ENCODE assay signal across 15 cellular contexts in genomic region chr9:26833792-26834191, GRCh38. TPM values are rescaled to one million over a fixed set of nuclear protein-coding genes. Genes with fewer than 3 reads are reported as not detected.
DNase-seq lines count a peak whose midpoint lies in the region; ATAC-seq lines count a peak whose summit lies in the region.
"Had no signal": no experiment of that assay in that cellular context is flagged by ENCODE, and none has a peak within 500 bp of the region (broad histone marks: within the 10 kb centered on the region; RNA-seq: fewer than 3 reads in every experiment).

No MANE protein-coding gene starts in this region.

- H3K36me3 ChIP-seq in NT2/D1 (ENCODE audit: insufficient read depth, insufficient read length, low read length), result no peaks in the 10 kb centered on the region

- H3K27ac Mint-ChIP-seq in activated naive CD4-positive, alpha-beta T cell treated with anti-CD3 and anti-CD28 coated beads for 36 hours, result no peak overlapping the region

- H3K27me3 Mint-ChIP-seq in activated naive CD4-positive, alpha-beta T cell treated with anti-CD3 and anti-CD28 coated beads for 36 hours (ENCODE audit: low read depth), result no peaks in the 10 kb centered on the region

- no peaks in the 10 kb centered on the region for H3K4me1 ChIP-seq in NT2/D1 (ENCODE audit: insufficient read depth, insufficient read length)

- intact Hi-C loops in activated naive CD4-positive, alpha-beta T cell treated with anti-CD3 and anti-CD28 coated beads for 36 hours (cut with micrococcal nuclease), result no loop called here

- H3K4me3 ChIP-seq in NT2/D1 (ENCODE audit: insufficient read length, low read depth), result no peak overlapping the region

- peak; percentile 33 for DNase-seq in NCI-H748 (lab: John Stamatoyannopoulos, UW; ENCODE audit: unreplicated experiment)
- DNase-seq in NCI-H748 treated with DMSO at 0.1 percent for 48 hours (lab: John Stamatoyannopoulos, UW), result no peak
- DNase-seq in NT2/D1 (ENCODE audit: low read depth, low spot score), result peak; percentile 9
- DNase-seq in iPS-NIHi7 (ENCODE audit: extremely low spot score), result peak; percentile 22
- DNase-seq in NCI-H526 treated with DMSO at 0.1 percent for 48 hours (lab: John Stamatoyannopoulos, UW), result no peak
- DNase-seq in cerebellar cortex (ENCODE audit: low spot score), result no peak
- no peak for DNase-seq in activated naive CD4-positive, alpha-beta T cell treated with anti-CD3 and anti-CD28 coated beads for 36 hours
- DNase-seq: ACHN; activated CD4-positive, CD25-positive, alpha-beta regulatory T cell; mesenchymal stem cell; occipital lobe; PC-3; SW 1271 had no signal

- no peak overlapping the region for H3K4me3 Mint-ChIP-seq in activated naive CD4-positive, alpha-beta T cell treated with anti-CD3 and anti-CD28 coated beads for 36 hours

- no peak for ATAC-seq in HG02870 (IDR thresholded peaks at IDR 0.05; ENCODE audit: unreplicated experiment)
- ATAC-seq: PC-3 had no signal

- no peak overlapping the region for H3K9ac ChIP-seq in NT2/D1 (ENCODE audit: insufficient read length, low read depth)
- H3K9ac ChIP-seq: KMS-11 had no signal

- H3K4me1 Mint-ChIP-seq in activated naive CD4-positive, alpha-beta T cell treated with anti-CD3 and anti-CD28 coated beads for 36 hours (ENCODE audit: low read depth), result no peaks in the 10 kb centered on the region

- H3K9me3 Mint-ChIP-seq in activated naive CD4-positive, alpha-beta T cell treated with anti-CD3 and anti-CD28 coated beads for 36 hours, result peaks cover 5% of the 10 kb centered on the region

- CTCF ChIA-PET in activated naive CD4-positive, alpha-beta T cell treated with anti-CD3 and anti-CD28 coated beads for 36 hours (lab: Charles Lee), result no interaction called here

- no peaks in the 10 kb centered on the region for H3K27me3 ChIP-seq in NT2/D1 (ENCODE audit: insufficient read depth, insufficient read length)

- H3K9me3 ChIP-seq in NT2/D1 (ENCODE audit: insufficient read depth, low read length), result peaks cover 10% of the 10 kb centered on the region; the same call in 1 of the 2 replicates

- H3K36me3 Mint-ChIP-seq in activated naive CD4-positive, alpha-beta T cell treated with anti-CD3 and anti-CD28 coated beads for 36 hours (ENCODE audit: low read depth), result peaks cover 10% of the 10 kb centered on the region

RNA-seq across cellular contexts. Expression of gene CAAP1, which starts 58.8 kb away (rescaled TPM):
- total RNA-seq in activated naive CD4-positive, alpha-beta T cell treated with anti-CD3 and anti-CD28 coated beads for 36 hours, result 10 to 100 TPM; 16.1 to 18.1 TPM

Comparison
In these comparisons a context has a peak if more than half of its experiments do, and no peak if none do; other contexts are left out.
1. DNase-seq: peak in NCI-H748 (single experiment), NT2/D1 (single experiment) and iPS-NIHi7 (single experiment); none in NCI-H748 treated with DMSO at 0.1 percent for 48 hours (single experiment), NCI-H526 treated with DMSO at 0.1 percent for 48 hours (single experiment), cerebellar cortex (single experiment) and activated naive CD4-positive, alpha-beta T cell treated with anti-CD3 and anti-CD28 coated beads for 36 hours (single experiment).